Comparison of ENCODE assay signal across 36 cellular contexts in the genomic region with DNA sequence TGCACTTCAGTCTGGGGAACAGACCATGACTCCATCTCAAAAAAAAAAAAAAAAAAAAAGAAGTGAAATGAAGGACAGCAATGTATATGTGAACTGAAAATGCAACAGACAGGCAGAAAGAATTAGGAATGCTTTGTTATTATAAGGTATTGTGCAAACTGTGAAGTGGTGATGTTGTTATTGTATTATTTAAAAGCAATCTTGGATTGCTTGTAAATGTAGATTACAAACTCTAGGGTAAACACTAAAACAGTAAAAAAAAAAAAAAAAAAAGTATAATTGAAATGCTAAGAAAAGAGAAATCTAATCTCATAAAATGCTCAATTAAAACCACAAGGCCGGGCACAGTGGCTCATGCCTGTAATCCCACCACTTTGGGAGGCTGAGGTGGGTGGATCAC.
"Had no signal": no experiment of that assay in that cellular context is flagged by ENCODE, and none has a peak within 500 bp of the region (broad histone marks: within the 10 kb centered on the region; RNA-seq: fewer than 3 reads in every experiment).

No MANE protein-coding gene starts in this region.

- H3K4me3 Mint-ChIP-seq: activated B cell treated with CpG ODN at 0.5 μM for 24 hours; activated CD4-positive, alpha-beta memory T cell treated with anti-CD3 and anti-CD28 coated beads for 36 hours; activated CD4-positive, alpha-beta T cell treated with anti-CD3 and anti-CD28 coated beads, Interleukin-2, amount 10 ng/mL, durations not matched to agents 24 days and 14 days; activated CD8-positive, alpha-beta T cell treated with anti-CD3 and anti-CD28 coated beads for 36 hours; activated naive CD4-positive, alpha-beta T cell treated with anti-CD3 and anti-CD28 coated beads for 36 hours; activated naive CD8-positive, alpha-beta T cell treated with anti-CD3 and anti-CD28 coated beads for 36 hours; activated T-cell treated with anti-CD3 and anti-CD28 coated beads, Interleukin-2, amount 50 U/mL, for 4 hours; activated T-cell treated with anti-CD3 and anti-CD28 coated beads, Interleukin-2, amount 50 U/mL, for 72 hours; activated T-helper 1 cell treated with anti-CD3 and anti-CD28 coated beads, Interleukin-12 subunit alpha, Interleukin-12 subunit beta, Interleukin-2, Interleukin-4 antibody, amounts not matched to agents 30 ng/mL and 10 ng/mL and 1 ng/mL, durations not matched to agents 14 hours and 24 hours and 36 hours; activated T-helper 17 cell treated with anti-CD3 and anti-CD28 coated beads, Interleukin-2, amount 50 U/mL, for 72 hours; brain; central memory CD8-positive, alpha-beta T cell; T-helper 1 cell treated with Interleukin-12 subunit alpha and Interleukin-12 subunit beta and Interleukin-4 antibody, amounts not matched to agents 30 μg/mL and 1 μg/mL, for 36 hours; T-helper 2 cell treated with Interferon-gamma antibody and Interleukin-4, amounts not matched to agents 5 μg/mL and 100 μg/mL, for 36 hours had no signal

- H3K36me3 ChIP-seq: ascending aorta, cardiac muscle cell had no signal

- H3K9me3 Mint-ChIP-seq: activated B cell treated with CpG ODN at 0.5 μM for 24 hours; activated CD4-positive, alpha-beta memory T cell treated with anti-CD3 and anti-CD28 coated beads for 36 hours; activated CD4-positive, alpha-beta T cell treated with anti-CD3 and anti-CD28 coated beads, Interleukin-2, amount 10 ng/mL, durations not matched to agents 24 days and 14 days; activated CD8-positive, alpha-beta T cell treated with anti-CD3 and anti-CD28 coated beads for 36 hours; activated naive CD4-positive, alpha-beta T cell treated with anti-CD3 and anti-CD28 coated beads for 36 hours; activated naive CD4-positive, alpha-beta T cell treated with anti-CD3 and anti-CD28 coated beads, Interleukin-2, amount 50 U/mL, for 72 hours; activated naive CD8-positive, alpha-beta T cell treated with anti-CD3 and anti-CD28 coated beads for 36 hours; activated T-cell treated with anti-CD3 and anti-CD28 coated beads, Interleukin-2, amount 50 U/mL, for 4 hours; activated T-cell treated with anti-CD3 and anti-CD28 coated beads, Interleukin-2, amount 50 U/mL, for 72 hours; activated T-helper 1 cell treated with anti-CD3 and anti-CD28 coated beads, Interleukin-12 subunit alpha, Interleukin-12 subunit beta, Interleukin-2, Interleukin-4 antibody, amounts not matched to agents 30 ng/mL and 10 ng/mL and 1 ng/mL, durations not matched to agents 14 hours and 24 hours and 36 hours; activated T-helper 17 cell treated with anti-CD3 and anti-CD28 coated beads, Interleukin-2, amount 50 U/mL, for 72 hours; brain; central memory CD8-positive, alpha-beta T cell; T-helper 1 cell treated with Interleukin-12 subunit alpha and Interleukin-12 subunit beta and Interleukin-4 antibody, amounts not matched to agents 30 μg/mL and 1 μg/mL, for 36 hours; T-helper 2 cell treated with Interferon-gamma antibody and Interleukin-4, amounts not matched to agents 5 μg/mL and 100 μg/mL, for 36 hours had no signal

- H3K4me3 ChIP-seq: ascending aorta, cardiac muscle cell had no signal

- ATAC-seq: activated CD8-positive, alpha-beta T cell treated with anti-CD3 and anti-CD28 coated beads for 36 hours; activated naive CD4-positive, alpha-beta T cell treated with anti-CD3 and anti-CD28 coated beads, Interleukin-2, amount 50 U/mL, for 72 hours; activated T-cell treated with anti-CD3 and anti-CD28 coated beads, Interleukin-2, amount 50 U/mL, for 4 hours; activated T-cell treated with anti-CD3 and anti-CD28 coated beads, Interleukin-2, amount 50 U/mL, for 72 hours; activated T-helper 17 cell treated with anti-CD3 and anti-CD28 coated beads, Interleukin-2, amount 50 U/mL, for 72 hours had no signal

- H3K27ac ChIP-seq: ascending aorta, cardiac muscle cell, VCaP had no signal

- H3K36me3 Mint-ChIP-seq: activated CD4-positive, alpha-beta memory T cell treated with anti-CD3 and anti-CD28 coated beads for 36 hours; activated naive CD4-positive, alpha-beta T cell treated with anti-CD3 and anti-CD28 coated beads, Interleukin-2, amount 50 U/mL, for 72 hours; activated naive CD8-positive, alpha-beta T cell treated with anti-CD3 and anti-CD28 coated beads for 36 hours had no signal

- H3K27ac Mint-ChIP-seq: activated B cell treated with CpG ODN at 0.5 μM for 24 hours; activated CD4-positive, alpha-beta memory T cell treated with anti-CD3 and anti-CD28 coated beads for 36 hours; activated CD4-positive, alpha-beta T cell treated with anti-CD3 and anti-CD28 coated beads, Interleukin-2, amount 10 ng/mL, durations not matched to agents 24 days and 14 days; activated CD8-positive, alpha-beta T cell treated with anti-CD3 and anti-CD28 coated beads for 36 hours; activated naive CD4-positive, alpha-beta T cell treated with anti-CD3 and anti-CD28 coated beads for 36 hours; activated naive CD4-positive, alpha-beta T cell treated with anti-CD3 and anti-CD28 coated beads, Interleukin-2, amount 50 U/mL, for 72 hours; activated naive CD8-positive, alpha-beta T cell treated with anti-CD3 and anti-CD28 coated beads for 36 hours; activated T-cell treated with anti-CD3 and anti-CD28 coated beads, Interleukin-2, amount 50 U/mL, for 72 hours; activated T-helper 1 cell treated with anti-CD3 and anti-CD28 coated beads, Interleukin-12 subunit alpha, Interleukin-12 subunit beta, Interleukin-2, Interleukin-4 antibody, amounts not matched to agents 30 ng/mL and 10 ng/mL and 1 ng/mL, durations not matched to agents 14 hours and 24 hours and 36 hours; activated T-helper 17 cell treated with anti-CD3 and anti-CD28 coated beads, Interleukin-2, amount 50 U/mL, for 72 hours; brain; T-helper 1 cell treated with Interleukin-12 subunit alpha and Interleukin-12 subunit beta and Interleukin-4 antibody, amounts not matched to agents 30 μg/mL and 1 μg/mL, for 36 hours; T-helper 2 cell treated with Interferon-gamma antibody and Interleukin-4, amounts not matched to agents 5 μg/mL and 100 μg/mL, for 36 hours had no signal

- H3K27me3 Mint-ChIP-seq: activated B cell treated with CpG ODN at 0.5 μM for 24 hours; activated CD4-positive, alpha-beta memory T cell treated with anti-CD3 and anti-CD28 coated beads for 36 hours; activated CD4-positive, alpha-beta T cell treated with anti-CD3 and anti-CD28 coated beads, Interleukin-2, amount 10 ng/mL, durations not matched to agents 24 days and 14 days; activated CD8-positive, alpha-beta T cell treated with anti-CD3 and anti-CD28 coated beads for 36 hours; activated naive CD8-positive, alpha-beta T cell treated with anti-CD3 and anti-CD28 coated beads for 36 hours; activated T-helper 17 cell treated with anti-CD3 and anti-CD28 coated beads, Interleukin-2, amount 50 U/mL, for 72 hours; brain; central memory CD8-positive, alpha-beta T cell had no signal

- DNase-seq: activated B cell treated with CpG ODN at 0.5 μM for 24 hours; activated CD4-positive, alpha-beta memory T cell treated with anti-CD3 and anti-CD28 coated beads for 36 hours; activated CD4-positive, alpha-beta T cell treated with anti-CD3 and anti-CD28 coated beads for 4 hours; activated CD4-positive, alpha-beta T cell treated with anti-CD3 and anti-CD28 coated beads, Interleukin-2, amount 10 ng/mL, durations not matched to agents 24 days and 14 days; activated CD4-positive, alpha-beta T cell treated with anti-CD3 and anti-CD28 coated beads, Interleukin-2, amount 50 U/mL, for 1 hour; activated CD4-positive, alpha-beta T cell treated with anti-CD3 and anti-CD28 coated beads, Interleukin-2, amount 50 U/mL, for 4 hours; activated CD4-positive, CD25-positive, alpha-beta regulatory T cell treated with anti-CD3 and anti-CD28 coated beads, Interleukin-2, amount 50 U/mL, for 72 hours; activated CD8-positive, alpha-beta memory T cell treated with anti-CD3 and anti-CD28 coated beads, Interleukin-2, amount 50 U/mL, for 4 hours; activated CD8-positive, alpha-beta T cell treated with anti-CD3 and anti-CD28 coated beads for 36 hours; activated effector memory CD4-positive, alpha-beta T cell treated with anti-CD3 and anti-CD28 coated beads, Interleukin-2, amount 50 U/mL, for 16 hours; activated gamma-delta T cell treated with Interleukin-2 at 50 U/mL for 16 hours; activated naive CD4-positive, alpha-beta T cell; activated naive CD4-positive, alpha-beta T cell treated with anti-CD3 and anti-CD28 coated beads for 36 hours; activated naive CD4-positive, alpha-beta T cell treated with anti-CD3 and anti-CD28 coated beads, Interleukin-2, amount 50 U/mL, for 16 hours; activated naive CD8-positive, alpha-beta T cell treated with anti-CD3 and anti-CD28 coated beads for 36 hours; activated T-cell treated with anti-CD3 and anti-CD28 coated beads for 4 hours; activated T-cell treated with anti-CD3 and anti-CD28 coated beads, Interleukin-2, amount 50 U/mL, for 1 hour; activated T-cell treated with anti-CD3 and anti-CD28 coated beads, Interleukin-2, amount 50 U/mL, for 4 hours; activated T-cell treated with anti-CD3 and anti-CD28 coated beads, Interleukin-2, amount 50 U/mL, for 72 hours; amygdala; anterior cingulate cortex; caudate nucleus; cerebellar nuclear complex; T-helper 1 cell; T-helper 2 cell; T-helper 9 cell had no signal

- H3K9me3 ChIP-seq: ascending aorta had no signal

- H3K27me3 ChIP-seq: ascending aorta, cardiac muscle cell had no signal
